8 cellular contexts compared by ENCODE assay signal in the genomic region with DNA sequence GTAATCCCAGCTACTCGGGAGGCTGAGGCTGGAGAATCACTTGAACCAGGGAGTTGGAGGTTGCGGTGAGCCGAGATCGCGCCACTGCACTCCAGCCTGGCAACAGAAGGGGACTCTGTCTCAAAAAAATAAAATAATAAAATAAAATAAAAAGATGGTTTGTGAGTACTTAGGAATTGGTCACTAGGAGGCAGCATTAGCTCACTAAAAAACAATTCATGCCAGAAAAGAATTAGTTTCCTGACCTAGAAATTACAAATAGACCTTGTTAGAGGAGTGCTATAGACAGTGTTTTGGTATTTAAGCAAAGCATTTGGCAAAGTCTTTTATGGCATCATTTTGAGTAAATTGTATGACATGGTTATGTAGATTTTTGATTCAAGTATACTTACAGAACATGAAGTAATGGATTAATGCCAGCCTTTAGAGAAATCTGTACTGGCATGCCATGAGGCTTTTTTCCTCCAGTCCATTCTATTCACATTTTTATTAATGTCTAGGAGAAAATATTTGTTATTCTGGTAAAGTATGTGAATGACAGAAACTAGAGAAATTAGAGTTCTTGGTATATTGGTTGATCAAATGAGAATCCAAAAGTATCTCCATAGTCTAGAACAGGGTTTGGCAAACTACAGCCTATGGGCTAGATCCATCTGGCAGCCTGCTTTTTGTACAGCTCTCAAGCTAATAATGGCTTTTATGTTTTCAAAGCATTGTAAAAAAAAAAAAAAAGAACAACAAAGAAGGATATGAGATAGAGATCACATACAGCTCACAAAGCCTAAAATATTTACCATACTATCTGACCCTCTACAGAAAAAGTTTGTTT.
DNase-seq lines count a peak whose midpoint lies in the region; ATAC-seq, FAIRE-seq and TF ChIP-seq lines count a peak whose summit lies in the region.

No MANE protein-coding gene starts in this region.

- no peaks in the 10 kb centered on the region for H3K27me3 ChIP-seq in upper lobe of left lung

- H3K4me3 ChIP-seq in upper lobe of left lung = no peak overlapping the region

- H3K9me3 ChIP-seq in upper lobe of left lung = no peaks in the 10 kb centered on the region

- no peaks in the 10 kb centered on the region for H3K4me1 ChIP-seq in upper lobe of left lung

- TF ChIP-seq EP300 in Ishikawa (IDR thresholded peaks at IDR 0.05; ENCODE audit: borderline replicate concordance) = no peak
- no peak for TF ChIP-seq EP300 in upper lobe of left lung (IDR thresholded peaks at IDR 0.05)

- peak; percentile 64 for TF ChIP-seq RAD21 in Ishikawa (IDR thresholded peaks at IDR 0.05; ENCODE audit: low read depth)

- DNase-seq in astrocyte of the hippocampus (ENCODE audit: low read depth, low spot score) (peak; percentile 67), left kidney (ENCODE audit: low read depth, low spot score) (peak; percentile 32), upper lobe of left lung (no peak), frontal cortex (ENCODE audit: low spot score in 2 of 2) (no peak)

- ATAC-seq in upper lobe of left lung (ENCODE audit: low FRiP score in 2 of 2) = no peak
- no peak for ATAC-seq in HG03280 (IDR thresholded peaks at IDR 0.05; ENCODE audit: unreplicated experiment)
- no peak for ATAC-seq in GM21529 (IDR thresholded peaks at IDR 0.05; ENCODE audit: unreplicated experiment)

- no peak for TF ChIP-seq POLR2A in upper lobe of left lung (IDR thresholded peaks at IDR 0.05)

- 70 to 75% methylated on average over 5 of the region's 5 CpGs for WGBS in upper lobe of left lung, 2 donors

- H3K36me3 ChIP-seq in upper lobe of left lung = no peaks in the 10 kb centered on the region

- H3K27ac ChIP-seq in C4-2B (no peak overlapping the region), upper lobe of left lung (no peak overlapping the region)

- FAIRE-seq in frontal cortex (lab: Jason Lieb, UNC) = no peak

- peak; percentile 80 for TF ChIP-seq CTCF in C4-2B (conservative IDR thresholded peaks at IDR 0.05)
- TF ChIP-seq CTCF in upper lobe of left lung (IDR thresholded peaks at IDR 0.05) = peak in 1 of 6 experiments; percentile 9

TF ChIP-seq in Ishikawa, 13 proteins besides CTCF, POLR2A, EP300 and RAD21:
- TF ChIP-seq CREB1 (IDR thresholded peaks at IDR 0.05; ENCODE audit: low read depth) = no peak
- no peak for TF ChIP-seq REST (IDR thresholded peaks at IDR 0.05; ENCODE audit: low read depth)
- TF ChIP-seq EGR1 (IDR thresholded peaks at IDR 0.05) = no peak
- no peak for TF ChIP-seq YY1 (IDR thresholded peaks at IDR 0.05; ENCODE audit: low read depth)
- TF ChIP-seq ZBTB7A (IDR thresholded peaks at IDR 0.05; ENCODE audit: low read depth) = no peak
- no peak for TF ChIP-seq FOXM1 (IDR thresholded peaks at IDR 0.05; ENCODE audit: borderline replicate concordance, low read depth)
- TF ChIP-seq, protein P1, sequence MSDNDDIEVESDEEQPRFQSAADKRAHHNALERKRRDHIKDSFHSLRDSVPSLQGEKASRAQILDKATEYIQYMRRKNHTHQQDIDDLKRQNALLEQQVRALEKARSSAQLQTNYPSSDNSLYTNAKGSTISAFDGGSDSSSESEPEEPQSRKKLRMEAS (IDR thresholded peaks at IDR 0.05) = no peak

Comparison
In these comparisons a context has a peak if more than half of its experiments do, and no peak if none do; other contexts are left out.
1. DNase-seq: peak in astrocyte of the hippocampus (single experiment) and left kidney (single experiment); none in upper lobe of left lung (0 of 2) and frontal cortex (0 of 2).